Comparison of ENCODE assay signal across 8 cellular contexts in genomic region chr6:26026833-26027490, GRCh38.
DNase-seq lines count a peak whose midpoint lies in the region; ATAC-seq, FAIRE-seq and TF ChIP-seq lines count a peak whose summit lies in the region.

No MANE protein-coding gene starts in this region.

- H3K27ac ChIP-seq in pancreas = peak overlapping the region; percentile 77 to 94 (median 88)
- H3K27ac ChIP-seq in upper lobe of left lung = peak overlapping the region; percentile 89 to 97 (median 93)

- TF ChIP-seq EP300 in upper lobe of left lung (IDR thresholded peaks at IDR 0.05) = peak in 3 of 4 donors; percentile 10 to 98 (median 51)

- no peaks in the 10 kb centered on the region for H3K9me3 Mint-ChIP-seq in activated naive CD4-positive, alpha-beta T cell treated with anti-CD3 and anti-CD28 coated beads, Interleukin-2, amount 50 U/mL, for 72 hours

- ATAC-seq in HG02610 (IDR thresholded peaks at IDR 0.05; ENCODE audit: unreplicated experiment) = peak; percentile 45
- ATAC-seq in SK-N-SH treated with all-trans-retinoic acid at 6 μM for 48 hours = peak; percentile 56
- ATAC-seq in activated naive CD4-positive, alpha-beta T cell treated with anti-CD3 and anti-CD28 coated beads, Interleukin-2, amount 50 U/mL, for 72 hours = peak; percentile 60 to 64
- ATAC-seq in pancreas = peak; percentile 71 to 83 (median 78)
- ATAC-seq in upper lobe of left lung (ENCODE audit: low FRiP score in 2 of 2) = peak; percentile 91 to 92

- H3K9me3 ChIP-seq in pancreas = no peaks in the 10 kb centered on the region
- H3K9me3 ChIP-seq in upper lobe of left lung = no peaks in the 10 kb centered on the region

- TF ChIP-seq CTCF in GM06990 (IDR thresholded peaks at IDR 0.05; ENCODE audit: insufficient read depth, low read length, poor library complexity, severe bottlenecking) = no peak
- no peak for TF ChIP-seq CTCF in pancreas (IDR thresholded peaks at IDR 0.05)
- TF ChIP-seq CTCF in upper lobe of left lung (IDR thresholded peaks at IDR 0.05) = peak in 1 of 6 experiments; percentile 6

- DNase-seq in GM06990 (ENCODE audit: extremely low read depth, insufficient read length) = peak; percentile 91
- peak; percentile 98 for DNase-seq in NCI-H1105 (lab: John Stamatoyannopoulos, UW)
- DNase-seq in activated naive CD4-positive, alpha-beta T cell treated with anti-CD3 and anti-CD28 coated beads, Interleukin-2, amount 50 U/mL, for 72 hours (ENCODE audit: low spot score in 2 of 2) = peak; percentile 95 to 98
- peak; percentile 52 to 90 (median 76) for DNase-seq in head of caudate nucleus
- DNase-seq in pancreas = peak; percentile 81 to 96 (median 92)
- DNase-seq in upper lobe of left lung = peak in 1 of 2 donors; percentile 92

- H3K27me3 ChIP-seq in GM06990 (replicated peaks; ENCODE audit: control insufficient read depth, insufficient read depth, low read length) = no peaks in the 10 kb centered on the region
- H3K27me3 ChIP-seq in pancreas = no peaks in the 10 kb centered on the region
- H3K27me3 ChIP-seq in upper lobe of left lung = no peaks in the 10 kb centered on the region

- H3K27ac Mint-ChIP-seq in activated naive CD4-positive, alpha-beta T cell treated with anti-CD3 and anti-CD28 coated beads, Interleukin-2, amount 50 U/mL, for 72 hours = peak overlapping the region; percentile 98

- H3K4me1 ChIP-seq in pancreas (peaks cover 6 to 17% (median 9%) of the 10 kb centered on the region in 3 donors), upper lobe of left lung (peaks cover 12 to 36% (median 23%) of the 10 kb centered on the region in 4 donors)

- H3K4me3 ChIP-seq in GM06990 (replicated peaks; ENCODE audit: low read depth, low read length) (peak overlapping the region; percentile 66), pancreas (peak overlapping the region; percentile 38 to 58 (median 54)), upper lobe of left lung (peak overlapping the region; percentile 24 to 70 (median 64))

- H3K36me3 ChIP-seq in GM06990 (ENCODE audit: control insufficient read depth, insufficient read depth, low read length) (no peaks in the 10 kb centered on the region), pancreas (no peaks in the 10 kb centered on the region), upper lobe of left lung (no peaks in the 10 kb centered on the region)

- intact Hi-C loops in head of caudate nucleus (cut with DNase I) = no loop called here
- intact Hi-C loops in pancreas (cut with DNase I) = no loop called here

- peak in 3 of 4 donors; percentile 92 to 99 (median 96) for TF ChIP-seq POLR2A in upper lobe of left lung (IDR thresholded peaks at IDR 0.05)

- WGBS in pancreas, 2 donors = 1% methylated on average over 44 of the region's 44 CpGs
- WGBS in upper lobe of left lung, 2 donors = 0% methylated on average over 28 to 44 of the region's 44 CpGs

- H3K36me3 Mint-ChIP-seq in activated naive CD4-positive, alpha-beta T cell treated with anti-CD3 and anti-CD28 coated beads, Interleukin-2, amount 50 U/mL, for 72 hours = peaks cover under 1 to 10% of the 10 kb centered on the region in 2 donors

- peak; percentile 87 for FAIRE-seq in pancreas (lab: Jason Lieb, UNC)

TF ChIP-seq in SK-N-SH treated with all-trans-retinoic acid at 6 μM for 48 hours, 23 proteins besides CTCF, POLR2A, EP300 and RAD21:
- TF ChIP-seq SNAI2 (CRISPR knock-in tag; IDR thresholded peaks at IDR 0.05) (0 out of 2 replicates have a peak, but pooled peaks have one; percentile 25), GLIS3 (CRISPR knock-in tag; IDR thresholded peaks at IDR 0.05) (peak; percentile 92; the same call in 1 of the 2 replicates), PATZ1 (CRISPR knock-in tag; IDR thresholded peaks at IDR 0.05; ENCODE audit: borderline replicate concordance) (peak; percentile 68; the same call in 1 of the 2 replicates), ZFP3 (CRISPR knock-in tag; IDR thresholded peaks at IDR 0.05) (no peak), CSRNP3 (CRISPR knock-in tag; IDR thresholded peaks at IDR 0.05) (peak; percentile 45; the same call in 1 of the 2 replicates), TSHZ2 (CRISPR knock-in tag; IDR thresholded peaks at IDR 0.05) (peak; percentile 15; the same call in 1 of the 2 replicates), RARB (CRISPR knock-in tag; IDR thresholded peaks at IDR 0.05) (0 out of 2 replicates have a peak, but pooled peaks have one; percentile 42), TCF4 (CRISPR knock-in tag; IDR thresholded peaks at IDR 0.05; ENCODE audit: borderline replicate concordance) (no peak), ZNF565 (CRISPR knock-in tag; conservative IDR thresholded peaks at IDR 0.05; ENCODE audit: low read depth) (no peak)
